8 cellular contexts compared by ENCODE assay signal in genomic region chr4:165208741-165209388, GRCh38. TPM values are rescaled to one million over a fixed set of nuclear protein-coding genes. Genes with fewer than 3 reads are reported as not detected.
DNase-seq lines count a peak whose midpoint lies in the region; ATAC-seq and TF ChIP-seq lines count a peak whose summit lies in the region.

No MANE protein-coding gene starts in this region.

- peak overlapping the region; percentile 59 to 79 for H3K4me3 ChIP-seq in Panc1 (ENCODE audit: low read depth in 2 of 2, low read length in 2 of 2)
- peak overlapping the region; percentile 94 for H3K4me3 ChIP-seq in endocrine pancreas (ENCODE audit: control insufficient read depth, insufficient read depth, low read length)

- ATAC-seq in Panc1 (no peak), HG03045 (IDR thresholded peaks at IDR 0.05; ENCODE audit: unreplicated experiment) (no peak), HG03521 (IDR thresholded peaks at IDR 0.05; ENCODE audit: unreplicated experiment) (no peak)

- DNase-seq in DMS153 treated with DMSO at 0.1 percent for 48 hours (lab: John Stamatoyannopoulos, UW; ENCODE audit: unreplicated experiment): peak; percentile 23
- DNase-seq in DMS153 (lab: John Stamatoyannopoulos, UW): no peak
- DNase-seq in Panc1 (ENCODE audit: low read depth, low spot score): no peak
- peak; percentile 45 for DNase-seq in putamen (ENCODE audit: low spot score)
- no peak for DNase-seq in GOT3 (lab: John Stamatoyannopoulos, UW)

- POLR2A ChIA-PET in Panc1 (lab: Charles Lee): no interaction called here

- in situ Hi-C loops in Panc1 (cut with HindIII; ENCODE audit: low pct_unique_long_range_greater_than_20kb, low sequenced_read_pairs): no loop called here

- no peaks in the 10 kb centered on the region for H3K27me3 ChIP-seq in Panc1 (ENCODE audit: control insufficient read depth, insufficient read depth, low read length)
- H3K27me3 ChIP-seq in endocrine pancreas (ENCODE audit: control insufficient read depth, insufficient read depth, low read length): no peaks in the 10 kb centered on the region

- H3K4me1 ChIP-seq in Panc1 (ENCODE audit: control insufficient read depth, insufficient read depth, low read length) (peaks cover 22% of the 10 kb centered on the region), endocrine pancreas (ENCODE audit: control insufficient read depth, insufficient read depth, low read length) (no peaks in the 10 kb centered on the region)

- no peak overlapping the region for H3K9ac ChIP-seq in endocrine pancreas (ENCODE audit: control insufficient read depth, insufficient read depth, low read length)

- no TSS peak for BruUV-seq in Panc1 (replicated peaks; lab: Mats Ljungman, UMichigan)

- no peak for TF ChIP-seq CTCF in Panc1 (IDR thresholded peaks at IDR 0.05)

- intact Hi-C loops in Panc1 (cut with micrococcal nuclease; ENCODE audit: unreplicated experiment): no loop called here

- H3K36me3 ChIP-seq in Panc1 (ENCODE audit: control insufficient read depth, insufficient read depth, low read length): no peaks in the 10 kb centered on the region
- H3K36me3 ChIP-seq in endocrine pancreas (ENCODE audit: control insufficient read depth, insufficient read depth, low read length): no peaks in the 10 kb centered on the region

- H3K27ac ChIP-seq in Panc1 (ENCODE audit: low read length): no peak overlapping the region

- CTCF ChIA-PET in Panc1 (lab: Charles Lee): interaction anchor here (0.6 kb wide), 1 partner anchor 55 kb away, joined by 3 read pairs; no protein-coding TSS in a partner anchor

- H3K9me3 ChIP-seq in Panc1 (ENCODE audit: control insufficient read depth, insufficient read depth, low read depth, low read length): no peaks in the 10 kb centered on the region
- no peaks in the 10 kb centered on the region for H3K9me3 ChIP-seq in endocrine pancreas (ENCODE audit: control insufficient read depth, low read length)

RNA-seq across cellular contexts. Expression of gene KLHL2, which starts 1.5 kb away (rescaled TPM):
- total RNA-seq in Panc1 (2021; ENCODE audit: unreplicated experiment): 17.4 TPM
- polyA plus RNA-seq in Panc1 (2012; ENCODE audit: insufficient read length): 14.4 TPM

Comparison
In these comparisons a context has a peak if more than half of its experiments do, and no peak if none do; other contexts are left out.
1. DNase-seq: peak in DMS153 treated with DMSO at 0.1 percent for 48 hours (single experiment) and putamen (single experiment); none in DMS153 (single experiment), Panc1 (single experiment) and GOT3 (single experiment).